Comparison of ENCODE assay signal across 1 cellular context in the genomic region with DNA sequence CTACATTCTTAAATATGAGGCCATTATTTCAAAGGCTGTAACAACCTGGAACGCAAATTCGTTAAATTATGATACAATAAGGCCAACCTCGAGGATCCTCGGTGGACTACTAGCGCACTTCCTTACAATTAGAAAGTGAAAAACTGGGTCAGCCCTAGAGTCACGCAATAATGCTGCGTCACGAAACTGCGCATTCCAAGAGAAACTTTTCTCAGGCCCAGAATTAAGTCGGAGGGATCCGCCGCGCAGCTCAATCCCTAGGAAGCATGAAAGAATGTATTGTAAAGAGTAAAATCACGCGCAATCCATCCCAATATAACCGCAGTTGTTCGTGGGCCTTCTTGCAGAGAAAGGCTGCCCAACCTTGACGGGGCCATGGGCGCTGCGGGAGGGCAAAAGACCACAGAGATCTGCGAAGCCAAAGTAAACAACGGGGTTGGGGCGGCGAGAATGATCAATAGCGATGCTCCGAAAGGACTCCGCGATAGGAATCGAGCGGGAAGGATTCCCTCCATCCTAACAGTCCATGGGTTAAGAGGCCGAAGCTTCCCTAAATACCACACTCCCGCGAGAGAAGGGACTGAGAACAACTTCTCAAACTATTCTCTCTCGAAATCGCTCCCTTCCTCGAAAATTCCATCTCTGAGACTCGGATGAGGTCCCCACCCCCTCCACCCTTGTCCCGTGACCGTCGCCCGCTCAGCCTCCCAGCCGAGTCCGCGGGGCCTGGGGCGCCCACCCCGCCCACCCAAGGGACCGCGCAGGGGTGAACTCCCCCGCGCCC.
TF ChIP-seq lines count a peak whose summit lies in the region.

No MANE protein-coding gene starts in this region.

TF ChIP-seq in SK-N-SH, 30 proteins besides CTCF, POLR2A, EP300 and RAD21 (continued from another document):
- TF ChIP-seq, protein P1, sequence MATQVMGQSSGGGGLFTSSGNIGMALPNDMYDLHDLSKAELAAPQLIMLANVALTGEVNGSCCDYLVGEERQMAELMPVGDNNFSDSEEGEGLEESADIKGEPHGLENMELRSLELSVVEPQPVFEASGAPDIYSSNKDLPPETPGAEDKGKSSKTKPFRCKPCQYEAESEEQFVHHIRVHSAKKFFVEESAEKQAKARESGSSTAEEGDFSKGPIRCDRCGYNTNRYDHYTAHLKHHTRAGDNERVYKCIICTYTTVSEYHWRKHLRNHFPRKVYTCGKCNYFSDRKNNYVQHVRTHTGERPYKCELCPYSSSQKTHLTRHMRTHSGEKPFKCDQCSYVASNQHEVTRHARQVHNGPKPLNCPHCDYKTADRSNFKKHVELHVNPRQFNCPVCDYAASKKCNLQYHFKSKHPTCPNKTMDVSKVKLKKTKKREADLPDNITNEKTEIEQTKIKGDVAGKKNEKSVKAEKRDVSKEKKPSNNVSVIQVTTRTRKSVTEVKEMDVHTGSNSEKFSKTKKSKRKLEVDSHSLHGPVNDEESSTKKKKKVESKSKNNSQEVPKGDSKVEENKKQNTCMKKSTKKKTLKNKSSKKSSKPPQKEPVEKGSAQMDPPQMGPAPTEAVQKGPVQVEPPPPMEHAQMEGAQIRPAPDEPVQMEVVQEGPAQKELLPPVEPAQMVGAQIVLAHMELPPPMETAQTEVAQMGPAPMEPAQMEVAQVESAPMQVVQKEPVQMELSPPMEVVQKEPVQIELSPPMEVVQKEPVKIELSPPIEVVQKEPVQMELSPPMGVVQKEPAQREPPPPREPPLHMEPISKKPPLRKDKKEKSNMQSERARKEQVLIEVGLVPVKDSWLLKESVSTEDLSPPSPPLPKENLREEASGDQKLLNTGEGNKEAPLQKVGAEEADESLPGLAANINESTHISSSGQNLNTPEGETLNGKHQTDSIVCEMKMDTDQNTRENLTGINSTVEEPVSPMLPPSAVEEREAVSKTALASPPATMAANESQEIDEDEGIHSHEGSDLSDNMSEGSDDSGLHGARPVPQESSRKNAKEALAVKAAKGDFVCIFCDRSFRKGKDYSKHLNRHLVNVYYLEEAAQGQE (IDR thresholded peaks at IDR 0.05; ENCODE audit: low read depth, low read length): no peak
- no peak for TF ChIP-seq RCOR1 (IDR thresholded peaks at IDR 0.05; ENCODE audit: low read length)
- no peak for TF ChIP-seq NRF1 (IDR thresholded peaks at IDR 0.05; ENCODE audit: low read depth, low read length)
- TF ChIP-seq TEAD4 (IDR thresholded peaks at IDR 0.05; ENCODE audit: borderline replicate concordance, insufficient read depth): no peak
- TF ChIP-seq, protein P2, sequence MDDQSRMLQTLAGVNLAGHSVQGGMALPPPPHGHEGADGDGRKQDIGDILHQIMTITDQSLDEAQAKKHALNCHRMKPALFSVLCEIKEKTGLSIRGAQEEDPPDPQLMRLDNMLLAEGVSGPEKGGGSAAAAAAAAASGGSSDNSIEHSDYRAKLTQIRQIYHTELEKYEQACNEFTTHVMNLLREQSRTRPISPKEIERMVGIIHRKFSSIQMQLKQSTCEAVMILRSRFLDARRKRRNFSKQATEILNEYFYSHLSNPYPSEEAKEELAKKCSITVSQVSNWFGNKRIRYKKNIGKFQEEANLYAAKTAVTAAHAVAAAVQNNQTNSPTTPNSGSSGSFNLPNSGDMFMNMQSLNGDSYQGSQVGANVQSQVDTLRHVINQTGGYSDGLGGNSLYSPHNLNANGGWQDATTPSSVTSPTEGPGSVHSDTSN (IDR thresholded peaks at IDR 0.05): no peak
